8 cellular contexts compared by ENCODE assay signal in genomic region chr22:19987394-19988306, GRCh38. TPM values are rescaled to one million over a fixed set of nuclear protein-coding genes. Genes with fewer than 3 reads are reported as not detected.
DNase-seq lines count a peak whose midpoint lies in the region; ATAC-seq and TF ChIP-seq lines count a peak whose summit lies in the region.

No MANE protein-coding gene starts in this region.

- H3K27me3 ChIP-seq in iPS-18a (ENCODE audit: control insufficient read depth, insufficient read depth, low read length) = no peaks in the 10 kb centered on the region
- peaks cover 0 to 8% (median 0%) of the 10 kb centered on the region in 7 donors for H3K27me3 ChIP-seq in spleen (replicated peaks in 1 of 7)

- peak; percentile 5 for DNase-seq in SHP77 treated with DMSO at 0.1 percent for 48 hours (lab: John Stamatoyannopoulos, UW)
- DNase-seq in SHP77 (lab: John Stamatoyannopoulos, UW) = no peak
- no peak for DNase-seq in activated B cell treated with CpG ODN at 0.5 μM for 24 hours
- DNase-seq in spleen = no peak
- no peak for DNase-seq in NCI-H2081 treated with DMSO at 0.1 percent for 48 hours (lab: John Stamatoyannopoulos, UW)
- no peak for DNase-seq in activated effector memory CD4-positive, alpha-beta T cell treated with anti-CD3 and anti-CD28 coated beads, Interleukin-2, amount 50 U/mL, for 16 hours

- no peak for TF ChIP-seq POLR2A in spleen (IDR thresholded peaks at IDR 0.05)

- CTCF ChIA-PET in activated B cell treated with CpG ODN at 0.5 μM for 24 hours (lab: Charles Lee) = no interaction called here

- no peak overlapping the region for H3K27ac Mint-ChIP-seq in activated B cell treated with CpG ODN at 0.5 μM for 24 hours

- H3K36me3 ChIP-seq in iPS-18a (ENCODE audit: control insufficient read depth, low read depth, low read length) (no peaks in the 10 kb centered on the region), spleen (no peaks in the 10 kb centered on the region)

- peaks cover 8% of the 10 kb centered on the region for H3K4me1 Mint-ChIP-seq in activated B cell treated with CpG ODN at 0.5 μM for 24 hours

- H3K36me3 Mint-ChIP-seq in activated B cell treated with CpG ODN at 0.5 μM for 24 hours (ENCODE audit: low read depth) = no peaks in the 10 kb centered on the region

- H3K4me3 ChIP-seq in iPS-18a (ENCODE audit: low read length) (peak overlapping the region; percentile 13), spleen (peak overlapping the region in 4 of 8 donors; percentile 61 to 84 (median 70))

- H3K9me3 Mint-ChIP-seq in activated B cell treated with CpG ODN at 0.5 μM for 24 hours = no peaks in the 10 kb centered on the region

- intact Hi-C loops in activated B cell treated with CpG ODN at 0.5 μM for 24 hours (cut with micrococcal nuclease) (loop anchor here (2.0 kb wide), 1 partner anchor 29 kb away; the partner anchor contains the start of gene ARVCF), spleen (cut with DNase I; ENCODE audit: low total_unique reads) (no loop called here)

- whole genome bisulfite sequencing in spleen, 5 donors = 61 to 68% (median 67%) methylated on average over 18 to 24 of the region's 24 CpGs

- H3K9me3 ChIP-seq in iPS-18a (ENCODE audit: control insufficient read depth, low read depth, low read length) (no peaks in the 10 kb centered on the region), spleen (no peaks in the 10 kb centered on the region)

- no peak overlapping the region for H3K27ac ChIP-seq in iPS-18a (ENCODE audit: low read length)
- H3K27ac ChIP-seq in spleen = peak overlapping the region in 6 of 8 donors; percentile 49 to 86 (median 84)

- H3K4me3 Mint-ChIP-seq in activated B cell treated with CpG ODN at 0.5 μM for 24 hours = peak overlapping the region; percentile 60

- POLR2A ChIA-PET in activated B cell treated with CpG ODN at 0.5 μM for 24 hours (lab: Charles Lee) = interaction anchor here (0.8 kb wide), 1 partner anchor 34 kb away, joined by 4 read pairs; no protein-coding TSS in a partner anchor

- TF ChIP-seq CTCF in activated B cell treated with CpG ODN at 0.5 μM for 24 hours (IDR thresholded peaks at IDR 0.05) = no peak
- TF ChIP-seq CTCF in spleen (IDR thresholded peaks at IDR 0.05 in 8 of 11, conservative IDR thresholded peaks at IDR 0.05 in 3 of 11) = no peak

- H3K4me1 ChIP-seq in iPS-18a (ENCODE audit: control insufficient read depth, low read depth, low read length) = peaks cover 9% of the 10 kb centered on the region
- H3K4me1 ChIP-seq in spleen = peaks cover 4 to 56% (median 35%) of the 10 kb centered on the region in 6 donors

- H3K27me3 Mint-ChIP-seq in activated B cell treated with CpG ODN at 0.5 μM for 24 hours = peaks cover 2% of the 10 kb centered on the region

- no peak overlapping the region for H3K9ac ChIP-seq in iPS-18a (ENCODE audit: low read length)

- ATAC-seq in activated B cell treated with CpG ODN at 0.5 μM for 24 hours (ENCODE audit: low read depth) = no peak
- no peak for ATAC-seq in HG03175 (IDR thresholded peaks at IDR 0.05; ENCODE audit: unreplicated experiment)

RNA-seq across cellular contexts. Expression of gene ARVCF, which starts 29.0 kb away (rescaled TPM):
- total RNA-seq in activated B cell treated with CpG ODN at 0.5 μM for 24 hours = 2.3 and 6.5 TPM in 2 replicates
- 10 to 100 TPM; 18.1 to 96.7 (median 29.5) TPM for total RNA-seq in spleen
- 10 to 100 TPM in 2 of 3 donors, 1 to 10 TPM in 1; 9.4 to 42.5 (median 10.4) TPM for polyA plus RNA-seq in spleen

RNA-seq across cellular contexts. Expression of gene TANGO2, which starts 33.3 kb away (rescaled TPM):
- total RNA-seq in activated B cell treated with CpG ODN at 0.5 μM for 24 hours (46.1 and 47.2 TPM in 2 replicates), spleen (10 to 100 TPM; 35.9 to 72.2 (median 57.2) TPM)
- polyA plus RNA-seq in spleen = 10 to 100 TPM; 18.7 to 30.9 (median 21.6) TPM

RNA-seq across cellular contexts. Expression of gene TXNRD2, which starts 46.0 kb away (rescaled TPM):
- total RNA-seq in activated B cell treated with CpG ODN at 0.5 μM for 24 hours (24.4 and 31.2 TPM in 2 replicates), spleen (10 to 100 TPM; 21.6 to 44.8 (median 34.9) TPM)
- polyA plus RNA-seq in spleen = 10 to 100 TPM; 23.3 to 45.9 (median 45.0) TPM

RNA-seq across cellular contexts. Expression of gene COMT, which starts 46.1 kb away (rescaled TPM):
- 40.6 and 49.5 TPM in 2 replicates for total RNA-seq in activated B cell treated with CpG ODN at 0.5 μM for 24 hours
- 100 to 1,000 TPM in 5 of 7 donors, 10 to 100 TPM in 2; 86.4 to 216 (median 116) TPM for total RNA-seq in spleen
- polyA plus RNA-seq in spleen = 10 to 100 TPM; 63.5 to 98.0 (median 86.1) TPM
